Comparison of ENCODE assay signal across 8 cellular contexts in genomic region chr9:85741875-85742629, GRCh38. TPM values are rescaled to one million over a fixed set of nuclear protein-coding genes. Genes with fewer than 3 reads are reported as not detected.
DNase-seq lines count a peak whose midpoint lies in the region; ATAC-seq lines count a peak whose summit lies in the region.

A gene with protein sequence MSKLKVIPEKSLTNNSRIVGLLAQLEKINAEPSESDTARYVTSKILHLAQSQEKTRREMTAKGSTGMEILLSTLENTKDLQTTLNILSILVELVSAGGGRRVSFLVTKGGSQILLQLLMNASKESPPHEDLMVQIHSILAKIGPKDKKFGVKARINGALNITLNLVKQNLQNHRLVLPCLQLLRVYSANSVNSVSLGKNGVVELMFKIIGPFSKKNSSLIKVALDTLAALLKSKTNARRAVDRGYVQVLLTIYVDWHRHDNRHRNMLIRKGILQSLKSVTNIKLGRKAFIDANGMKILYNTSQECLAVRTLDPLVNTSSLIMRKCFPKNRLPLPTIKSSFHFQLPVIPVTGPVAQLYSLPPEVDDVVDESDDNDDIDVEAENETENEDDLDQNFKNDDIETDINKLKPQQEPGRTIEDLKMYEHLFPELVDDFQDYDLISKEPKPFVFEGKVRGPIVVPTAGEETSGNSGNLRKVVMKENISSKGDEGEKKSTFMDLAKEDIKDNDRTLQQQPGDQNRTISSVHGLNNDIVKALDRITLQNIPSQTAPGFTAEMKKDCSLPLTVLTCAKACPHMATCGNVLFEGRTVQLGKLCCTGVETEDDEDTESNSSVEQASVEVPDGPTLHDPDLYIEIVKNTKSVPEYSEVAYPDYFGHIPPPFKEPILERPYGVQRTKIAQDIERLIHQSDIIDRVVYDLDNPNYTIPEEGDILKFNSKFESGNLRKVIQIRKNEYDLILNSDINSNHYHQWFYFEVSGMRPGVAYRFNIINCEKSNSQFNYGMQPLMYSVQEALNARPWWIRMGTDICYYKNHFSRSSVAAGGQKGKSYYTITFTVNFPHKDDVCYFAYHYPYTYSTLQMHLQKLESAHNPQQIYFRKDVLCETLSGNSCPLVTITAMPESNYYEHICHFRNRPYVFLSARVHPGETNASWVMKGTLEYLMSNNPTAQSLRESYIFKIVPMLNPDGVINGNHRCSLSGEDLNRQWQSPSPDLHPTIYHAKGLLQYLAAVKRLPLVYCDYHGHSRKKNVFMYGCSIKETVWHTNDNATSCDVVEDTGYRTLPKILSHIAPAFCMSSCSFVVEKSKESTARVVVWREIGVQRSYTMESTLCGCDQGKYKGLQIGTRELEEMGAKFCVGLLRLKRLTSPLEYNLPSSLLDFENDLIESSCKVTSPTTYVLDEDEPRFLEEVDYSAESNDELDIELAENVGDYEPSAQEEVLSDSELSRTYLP (minus strand): TSS chr9:85741954. CDS start chr9:85712533, 29,421 bp downstream.

- intact Hi-C loops in left colon (cut with DNase I, micrococcal nuclease): no loop called here

- DNase-seq in Ammon's horn (ENCODE audit: low spot score) (peak; percentile 96), GM19238 (ENCODE audit: insufficient read length, low spot score) (peak; percentile 86), NCI-H524 treated with DMSO at 0.1 percent for 48 hours (lab: John Stamatoyannopoulos, UW) (peak; percentile 18), left colon (peak; percentile 93 to 99)
- peak; percentile 96 to 97 for DNase-seq in activated CD4-positive, alpha-beta T cell treated with anti-CD3 and anti-CD28 coated beads for 4 hours
- peak; percentile 94 to 99 for DNase-seq in stimulated activated CD4-positive, alpha-beta T cell treated with anti-CD3 and anti-CD28 coated beads, Interleukin-1b, Interleukin-23, amount 100 ng/mL, for 4 hours (ENCODE audit: low read depth in 2 of 2)

- peak within 1 kb of the TSS; percentile 76 for H3K27ac ChIP-seq in cingulate gyrus (ENCODE audit: low read depth, low read length)

- ATAC-seq in HG03439 (IDR thresholded peaks at IDR 0.05; ENCODE audit: unreplicated experiment) (peak; percentile 80), left colon (peak; percentile 95)

RNA-seq across cellular contexts. Expression of the gene that starts here (rescaled TPM):
- total RNA-seq in left colon: 10 to 100 TPM; 11.4 to 14.0 TPM

Comparison
In these comparisons a context has a peak if more than half of its experiments do, and no peak if none do; other contexts are left out.
1. Peak in every context shown above with its lines: DNase-seq, ATAC-seq and H3K27ac ChIP-seq.
2. DNase-seq: peak in every context shown above with its lines; median percentile 96 in activated CD4-positive, alpha-beta T cell treated with anti-CD3 and anti-CD28 coated beads for 4 hours; 96 in stimulated activated CD4-positive, alpha-beta T cell treated with anti-CD3 and anti-CD28 coated beads, Interleukin-1b, Interleukin-23, amount 100 ng/mL, for 4 hours; 96 in Ammon's horn; 96 in left colon; 86 in GM19238; 18 in NCI-H524 treated with DMSO at 0.1 percent for 48 hours.